3 cellular contexts compared by ENCODE assay signal in the genomic region with DNA sequence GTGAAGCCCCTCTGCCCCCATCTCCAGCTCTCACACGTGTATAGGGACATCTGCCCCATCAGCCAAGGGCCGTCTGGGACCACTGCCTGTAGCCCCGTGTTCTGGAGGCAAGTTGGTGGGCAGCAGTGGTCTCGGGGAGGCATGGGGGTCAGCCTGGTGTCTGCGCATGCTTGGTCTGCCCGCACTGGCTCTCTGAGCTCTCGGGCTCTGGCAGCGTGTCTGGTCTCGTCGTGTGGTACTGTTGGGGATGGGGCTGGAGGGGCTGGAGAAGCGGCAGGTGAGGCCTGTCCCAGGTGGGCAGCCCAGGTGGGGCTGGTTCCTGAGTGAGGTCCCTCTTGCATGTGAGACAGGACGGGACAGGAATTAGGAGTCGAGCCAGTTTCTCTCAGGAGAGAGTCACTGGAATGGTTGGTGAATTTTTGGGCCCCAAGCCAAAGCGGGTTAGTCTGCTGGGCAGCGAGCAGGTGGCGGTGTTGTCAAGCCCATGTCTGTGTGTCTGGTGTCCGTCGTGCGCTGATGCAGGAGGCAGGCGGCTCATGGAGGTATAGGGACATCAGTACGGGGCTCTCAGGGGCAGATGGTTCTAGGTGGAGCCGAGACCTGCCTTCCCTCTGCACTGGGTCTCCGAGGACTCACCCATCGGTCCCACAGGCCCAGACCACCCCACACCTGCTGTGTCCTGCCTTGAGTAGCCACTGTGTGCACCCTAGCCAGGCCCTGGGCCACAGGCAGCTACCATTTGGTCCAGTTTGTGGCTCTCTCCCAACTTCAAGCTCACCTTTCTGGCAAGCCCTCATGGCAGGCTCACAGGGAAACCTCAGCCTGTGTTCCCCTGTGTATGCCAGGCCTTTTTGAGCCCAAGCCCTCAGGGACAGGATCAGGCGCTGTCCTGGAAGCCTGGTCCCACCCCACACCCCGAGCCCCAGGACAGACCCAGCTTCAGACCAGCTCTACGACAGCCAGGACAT.
TF ChIP-seq lines count a peak whose summit lies in the region.

No MANE protein-coding gene starts in this region.

TF ChIP-seq in GM23338, 12 proteins besides CTCF, POLR2A, EP300 and RAD21:
- TF ChIP-seq POLR2AphosphoS5 (IDR thresholded peaks at IDR 0.05; ENCODE audit: low read depth): 0 out of 2 replicates have a peak, but pooled peaks have one; percentile 23
- TF ChIP-seq EZH2 (IDR thresholded peaks at IDR 0.05; ENCODE audit: low read depth, unreplicated experiment): no peak

TF ChIP-seq in K562, 482 proteins besides CTCF, POLR2A, EP300 and RAD21:
- TF ChIP-seq SRSF7 (optimal IDR thresholded peaks at IDR 0.05; ENCODE audit: low read depth, low read length): no peak
- TF ChIP-seq STAG1 (CRISPR knock-in tag; IDR thresholded peaks at IDR 0.05; ENCODE audit: borderline replicate concordance): no peak; the same call in 1 of the 2 replicates
- TF ChIP-seq, protein P1, sequence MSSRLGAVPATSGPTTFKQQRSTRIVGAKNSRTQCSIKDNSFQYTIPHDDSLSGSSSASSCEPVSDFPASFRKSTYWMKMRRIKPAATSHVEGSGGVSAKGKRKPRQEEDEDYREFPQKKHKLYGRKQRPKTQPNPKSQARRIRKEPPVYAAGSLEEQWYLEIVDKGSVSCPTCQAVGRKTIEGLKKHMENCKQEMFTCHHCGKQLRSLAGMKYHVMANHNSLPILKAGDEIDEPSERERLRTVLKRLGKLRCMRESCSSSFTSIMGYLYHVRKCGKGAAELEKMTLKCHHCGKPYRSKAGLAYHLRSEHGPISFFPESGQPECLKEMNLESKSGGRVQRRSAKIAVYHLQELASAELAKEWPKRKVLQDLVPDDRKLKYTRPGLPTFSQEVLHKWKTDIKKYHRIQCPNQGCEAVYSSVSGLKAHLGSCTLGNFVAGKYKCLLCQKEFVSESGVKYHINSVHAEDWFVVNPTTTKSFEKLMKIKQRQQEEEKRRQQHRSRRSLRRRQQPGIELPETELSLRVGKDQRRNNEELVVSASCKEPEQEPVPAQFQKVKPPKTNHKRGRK (tag; IDR thresholded peaks at IDR 0.05): no peak
- peak; percentile 73 for TF ChIP-seq NFIC (IDR thresholded peaks at IDR 0.05)
- no peak for TF ChIP-seq SMARCA5 (IDR thresholded peaks at IDR 0.05)

TF ChIP-seq in SK-N-SH, 30 proteins besides CTCF, POLR2A, EP300 and RAD21:
- TF ChIP-seq GABPA (IDR thresholded peaks at IDR 0.05; ENCODE audit: low read depth): no peak
- TF ChIP-seq FOXJ3 (CRISPR knock-in tag; IDR thresholded peaks at IDR 0.05): no peak
- TF ChIP-seq FOSL2 (IDR thresholded peaks at IDR 0.05; ENCODE audit: borderline replicate concordance, low read depth): no peak
- TF ChIP-seq NFIC (IDR thresholded peaks at IDR 0.05; ENCODE audit: borderline replicate concordance): no peak
- TF ChIP-seq, protein P2, sequence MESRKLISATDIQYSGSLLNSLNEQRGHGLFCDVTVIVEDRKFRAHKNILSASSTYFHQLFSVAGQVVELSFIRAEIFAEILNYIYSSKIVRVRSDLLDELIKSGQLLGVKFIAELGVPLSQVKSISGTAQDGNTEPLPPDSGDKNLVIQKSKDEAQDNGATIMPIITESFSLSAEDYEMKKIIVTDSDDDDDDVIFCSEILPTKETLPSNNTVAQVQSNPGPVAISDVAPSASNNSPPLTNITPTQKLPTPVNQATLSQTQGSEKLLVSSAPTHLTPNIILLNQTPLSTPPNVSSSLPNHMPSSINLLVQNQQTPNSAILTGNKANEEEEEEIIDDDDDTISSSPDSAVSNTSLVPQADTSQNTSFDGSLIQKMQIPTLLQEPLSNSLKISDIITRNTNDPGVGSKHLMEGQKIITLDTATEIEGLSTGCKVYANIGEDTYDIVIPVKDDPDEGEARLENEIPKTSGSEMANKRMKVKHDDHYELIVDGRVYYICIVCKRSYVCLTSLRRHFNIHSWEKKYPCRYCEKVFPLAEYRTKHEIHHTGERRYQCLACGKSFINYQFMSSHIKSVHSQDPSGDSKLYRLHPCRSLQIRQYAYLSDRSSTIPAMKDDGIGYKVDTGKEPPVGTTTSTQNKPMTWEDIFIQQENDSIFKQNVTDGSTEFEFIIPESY (IDR thresholded peaks at IDR 0.05; ENCODE audit: borderline replicate concordance, low read depth): no peak
- TF ChIP-seq, protein P3, sequence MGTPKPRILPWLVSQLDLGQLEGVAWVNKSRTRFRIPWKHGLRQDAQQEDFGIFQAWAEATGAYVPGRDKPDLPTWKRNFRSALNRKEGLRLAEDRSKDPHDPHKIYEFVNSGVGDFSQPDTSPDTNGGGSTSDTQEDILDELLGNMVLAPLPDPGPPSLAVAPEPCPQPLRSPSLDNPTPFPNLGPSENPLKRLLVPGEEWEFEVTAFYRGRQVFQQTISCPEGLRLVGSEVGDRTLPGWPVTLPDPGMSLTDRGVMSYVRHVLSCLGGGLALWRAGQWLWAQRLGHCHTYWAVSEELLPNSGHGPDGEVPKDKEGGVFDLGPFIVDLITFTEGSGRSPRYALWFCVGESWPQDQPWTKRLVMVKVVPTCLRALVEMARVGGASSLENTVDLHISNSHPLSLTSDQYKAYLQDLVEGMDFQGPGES (IDR thresholded peaks at IDR 0.05; ENCODE audit: low read depth, low read length): no peak
- TF ChIP-seq EZH2phosphoT487 (IDR thresholded peaks at IDR 0.05; ENCODE audit: borderline replicate concordance, low read depth): no peak
